ENCODE assay signal across 18 cellular contexts in genomic region chr15:22912256-22912655, GRCh38.
DNase-seq lines count a peak whose midpoint lies in the region; ATAC-seq and TF ChIP-seq lines count a peak whose summit lies in the region.
"Had no signal": no experiment of that assay in that cellular context is flagged by ENCODE, and none has a peak within 500 bp of the region (broad histone marks: within the 10 kb centered on the region; RNA-seq: fewer than 3 reads in every experiment).

No MANE protein-coding gene starts in this region.

- H3K9me3 ChIP-seq in BLaER1 (peaks cover 10% of the 10 kb centered on the region; the same call in 1 of the 2 replicates), spleen (no peaks in the 10 kb centered on the region)

- H3K27me3 ChIP-seq in BLaER1 = no peaks in the 10 kb centered on the region
- no peaks in the 10 kb centered on the region for H3K27me3 ChIP-seq in spleen (replicated peaks in 1 of 7)

- WGBS in spleen, 5 donors = 93 to 96% (median 96%) methylated on average over 12 of the region's 12 CpGs

- H3K27ac ChIP-seq in BLaER1 (0 out of 2 replicates have a peak overlapping the region, but pooled peaks have one; percentile 12), spleen (no peak overlapping the region), caudate nucleus (ENCODE audit: low read depth, low read length) (no peak overlapping the region)
- H3K27ac ChIP-seq: HL-60 had no signal

- no peak overlapping the region for H3K27ac Mint-ChIP-seq in chondrocyte (ENCODE audit: unreplicated experiment)
- H3K27ac Mint-ChIP-seq in effector memory CD8-positive, alpha-beta T cell = no peak overlapping the region
- H3K27ac Mint-ChIP-seq in activated naive CD8-positive, alpha-beta T cell treated with anti-CD3 and anti-CD28 coated beads, Interleukin-2, amount 50 U/mL, for 24 hours = no peak overlapping the region
- H3K27ac Mint-ChIP-seq: GM23338 had no signal

- no peaks in the 10 kb centered on the region for H3K9me3 Mint-ChIP-seq in chondrocyte (ENCODE audit: low read depth)
- H3K9me3 Mint-ChIP-seq in effector memory CD8-positive, alpha-beta T cell = no peaks in the 10 kb centered on the region
- no peaks in the 10 kb centered on the region for H3K9me3 Mint-ChIP-seq in activated naive CD8-positive, alpha-beta T cell treated with anti-CD3 and anti-CD28 coated beads, Interleukin-2, amount 50 U/mL, for 24 hours
- H3K9me3 Mint-ChIP-seq: CD4-positive, CD25-positive, alpha-beta regulatory T cell; CD8-positive, alpha-beta memory T cell; GM23338; HFFc6 had no signal

- DNase-seq in ELF-1 (ENCODE audit: low read depth, low spot score) (peak; percentile 32), chondrocyte (ENCODE audit: low spot score) (peak; percentile 66), spleen (peak; percentile 36), caudate nucleus (lab: John Stamatoyannopoulos, UW) (no peak)
- DNase-seq in effector memory CD8-positive, alpha-beta T cell = no peak
- DNase-seq in activated naive CD8-positive, alpha-beta T cell treated with anti-CD3 and anti-CD28 coated beads, Interleukin-2, amount 50 U/mL, for 24 hours = no peak
- DNase-seq: 8988T; C1 segment of cervical spinal cord; CD4-positive, CD25-positive, alpha-beta regulatory T cell; CD8-positive, alpha-beta memory T cell; DMS153; DMS79; GF-D8; HCEC 1CT; HFFc6 had no signal

- H3K4me1 Mint-ChIP-seq in chondrocyte (ENCODE audit: low read depth) = no peaks in the 10 kb centered on the region
- no peaks in the 10 kb centered on the region for H3K4me1 Mint-ChIP-seq in effector memory CD8-positive, alpha-beta T cell (ENCODE audit: low read depth in 2 of 2)
- H3K4me1 Mint-ChIP-seq in activated naive CD8-positive, alpha-beta T cell treated with anti-CD3 and anti-CD28 coated beads, Interleukin-2, amount 50 U/mL, for 24 hours = no peaks in the 10 kb centered on the region
- H3K4me1 Mint-ChIP-seq: CD4-positive, CD25-positive, alpha-beta regulatory T cell; CD8-positive, alpha-beta memory T cell; GM23338 had no signal

- no peaks in the 10 kb centered on the region for H4K20me1 ChIP-seq in BLaER1

- no peak for ATAC-seq in effector memory CD8-positive, alpha-beta T cell (replicated peaks)
- no peak for ATAC-seq in activated naive CD8-positive, alpha-beta T cell treated with anti-CD3 and anti-CD28 coated beads, Interleukin-2, amount 50 U/mL, for 24 hours
- ATAC-seq: GM23338 had no signal

- H3K4me3 ChIP-seq in BLaER1 = no peak overlapping the region
- no peak overlapping the region for H3K4me3 ChIP-seq in spleen
- H3K4me3 ChIP-seq: GM23338 had no signal

- H3K9ac ChIP-seq in BLaER1 = peak overlapping the region; percentile 2; the same call in 1 of the 2 replicates

- no peaks in the 10 kb centered on the region for H3K27me3 Mint-ChIP-seq in chondrocyte (ENCODE audit: low read depth)
- no peaks in the 10 kb centered on the region for H3K27me3 Mint-ChIP-seq in effector memory CD8-positive, alpha-beta T cell
- H3K27me3 Mint-ChIP-seq in activated naive CD8-positive, alpha-beta T cell treated with anti-CD3 and anti-CD28 coated beads, Interleukin-2, amount 50 U/mL, for 24 hours = no peaks in the 10 kb centered on the region
- H3K27me3 Mint-ChIP-seq: CD4-positive, CD25-positive, alpha-beta regulatory T cell had no signal

- H3K36me3 ChIP-seq in BLaER1 (peaks cover 100% of the 10 kb centered on the region), spleen (peaks cover 0 to 100% (median 62%) of the 10 kb centered on the region in 6 donors)

- no peak overlapping the region for H3K4me3 Mint-ChIP-seq in chondrocyte (ENCODE audit: unreplicated experiment)
- no peak overlapping the region for H3K4me3 Mint-ChIP-seq in effector memory CD8-positive, alpha-beta T cell
- no peak overlapping the region for H3K4me3 Mint-ChIP-seq in activated naive CD8-positive, alpha-beta T cell treated with anti-CD3 and anti-CD28 coated beads, Interleukin-2, amount 50 U/mL, for 24 hours
- H3K4me3 Mint-ChIP-seq: CD4-positive, CD25-positive, alpha-beta regulatory T cell; CD8-positive, alpha-beta memory T cell; GM23338; HFFc6 had no signal

- H3K36me3 Mint-ChIP-seq in chondrocyte (ENCODE audit: low read depth) = peaks cover 57% of the 10 kb centered on the region
- H3K36me3 Mint-ChIP-seq in effector memory CD8-positive, alpha-beta T cell (ENCODE audit: insufficient read depth) = peaks cover 13% of the 10 kb centered on the region
- H3K36me3 Mint-ChIP-seq in activated naive CD8-positive, alpha-beta T cell treated with anti-CD3 and anti-CD28 coated beads, Interleukin-2, amount 50 U/mL, for 24 hours (ENCODE audit: low read depth) = peaks cover 4% of the 10 kb centered on the region

- no peak for TF ChIP-seq POLR2A in spleen (IDR thresholded peaks at IDR 0.05)

- peak overlapping the region; percentile 40 for H3K4me2 ChIP-seq in BLaER1
- H3K4me2 ChIP-seq: GM23338 had no signal

- TF ChIP-seq CTCF in chondrocyte (IDR thresholded peaks at IDR 0.05) (no peak), spleen (IDR thresholded peaks at IDR 0.05 in 8 of 11, conservative IDR thresholded peaks at IDR 0.05 in 3 of 11) (no peak)

- intact Hi-C loops in spleen (cut with DNase I; ENCODE audit: low total_unique reads) = no loop called here

- H3K4me1 ChIP-seq in BLaER1 (peaks cover 49% of the 10 kb centered on the region), spleen (no peaks in the 10 kb centered on the region)

Comparison
In these comparisons a context has a peak if more than half of its experiments do, and no peak if none do; other contexts are left out.
1. DNase-seq: peak in ELF-1 (single experiment), chondrocyte (single experiment) and spleen (single experiment); none in effector memory CD8-positive, alpha-beta T cell (0 of 3), caudate nucleus (0 of 61) and activated naive CD8-positive, alpha-beta T cell treated with anti-CD3 and anti-CD28 coated beads, Interleukin-2, amount 50 U/mL, for 24 hours (single experiment).